ENCODE assay signal across 13 cellular contexts in genomic region chr11:130999992-131000770, GRCh38.
DNase-seq lines count a peak whose midpoint lies in the region; ATAC-seq and TF ChIP-seq lines count a peak whose summit lies in the region.
"Had no signal": no experiment of that assay in that cellular context is flagged by ENCODE, and none has a peak within 500 bp of the region (broad histone marks: within the 10 kb centered on the region; RNA-seq: fewer than 3 reads in every experiment).

No MANE protein-coding gene starts in this region.

- peaks cover 10% of the 10 kb centered on the region for H3K4me1 ChIP-seq in hepatocyte (ENCODE audit: insufficient read depth)
- H3K4me1 ChIP-seq: heart right ventricle had no signal

- ATAC-seq in HG03280 (IDR thresholded peaks at IDR 0.05; ENCODE audit: unreplicated experiment) = no peak
- no peak for ATAC-seq in HG02870 (IDR thresholded peaks at IDR 0.05; ENCODE audit: unreplicated experiment)
- ATAC-seq: activated CD4-positive, alpha-beta T cell treated with anti-CD3 and anti-CD28 coated beads for 36 hours; heart right ventricle had no signal

- H3K4me2 ChIP-seq in hepatocyte = peak overlapping the region; percentile 19
- H3K4me2 ChIP-seq: BLaER1 treated with 17β-estradiol and CSF1 and Interleukin-3, amounts not matched to agents 10 nM and 100 nM had no signal

- no peak overlapping the region for H3K4me3 ChIP-seq in AG04449 (ENCODE audit: low read depth, low read length)
- H3K4me3 ChIP-seq in hepatocyte = no peak overlapping the region
- H3K4me3 ChIP-seq: BLaER1 treated with 17β-estradiol and CSF1 and Interleukin-3, amounts not matched to agents 10 nM and 100 nM; heart right ventricle; upper lobe of left lung had no signal

- no peaks in the 10 kb centered on the region for H3K9me3 ChIP-seq in hepatocyte (ENCODE audit: low read depth)
- H3K9me3 ChIP-seq: BLaER1 treated with 17β-estradiol and CSF1 and Interleukin-3, amounts not matched to agents 10 nM and 100 nM; heart right ventricle; upper lobe of left lung had no signal

- no peaks in the 10 kb centered on the region for H3K9me2 ChIP-seq in hepatocyte (replicated peaks; ENCODE audit: insufficient read depth)

- no peaks in the 10 kb centered on the region for H3K27me3 ChIP-seq in hepatocyte
- H3K27me3 ChIP-seq: BLaER1 treated with 17β-estradiol and CSF1 and Interleukin-3, amounts not matched to agents 10 nM and 100 nM; heart right ventricle; upper lobe of left lung had no signal

- POLR2A ChIA-PET in AG04449 (lab: Yijun Ruan, JAX) = interaction anchor here (0.5 kb wide), 1 partner anchor 752 kb away, joined by 3 read pairs; no protein-coding TSS in a partner anchor

- CTCF ChIA-PET in AG04449 (lab: Yijun Ruan, JAX) = interaction anchor here (1.2 to 2.5 kb wide), 2 partner anchors 77 to 83 kb away, joined by 3 to 7 read pairs; partner anchors contain the start of gene SNX19

- TF ChIP-seq CTCF in AG04449 (IDR thresholded peaks at IDR 0.05; ENCODE audit: insufficient read depth, low read length, missing control alignments) = no peak
- TF ChIP-seq CTCF in hepatocyte (IDR thresholded peaks at IDR 0.05; ENCODE audit: poor library complexity) = no peak

- 36% methylated on average over 3 of the region's 3 CpGs for WGBS in hepatocyte (ENCODE audit: low lambda C conversion rate, missing lambda C conversion rate)

- peak overlapping the region; percentile 28 for H3K27ac ChIP-seq in hepatocyte
- H3K27ac ChIP-seq: BLaER1 treated with 17β-estradiol and CSF1 and Interleukin-3, amounts not matched to agents 10 nM and 100 nM; heart right ventricle had no signal

- DNase-seq in AG04449 (ENCODE audit: low read depth, low spot score) (peak; percentile 55), HS-27A (ENCODE audit: low read depth) (peak; percentile 38), amniotic epithelial cell (ENCODE audit: low read depth) (peak; percentile 74), hepatocyte (ENCODE audit: low spot score) (peak; percentile 56), NCI-H345 treated with DMSO at 0.1 percent for 48 hours (lab: John Stamatoyannopoulos, UW; ENCODE audit: unreplicated experiment) (no peak)
- DNase-seq in activated T-cell treated with anti-CD3 and anti-CD28 coated beads, Interleukin-2, amount 50 U/mL, for 1 hour = no peak
- DNase-seq: activated CD4-positive, alpha-beta T cell treated with anti-CD3 and anti-CD28 coated beads for 36 hours; heart right ventricle; NCI-H1436 treated with DMSO at 0.1 percent for 48 hours; upper lobe of left lung had no signal

- no peak overlapping the region for H2AFZ ChIP-seq in hepatocyte

- H3K79me2 ChIP-seq in hepatocyte = no peaks in the 10 kb centered on the region

- H4K20me1 ChIP-seq in hepatocyte (ENCODE audit: insufficient read depth, poor library complexity, severe bottlenecking) = no peaks in the 10 kb centered on the region
- H4K20me1 ChIP-seq: BLaER1 treated with 17β-estradiol and CSF1 and Interleukin-3, amounts not matched to agents 10 nM and 100 nM had no signal

- H3K36me3 ChIP-seq in hepatocyte (replicated peaks; ENCODE audit: insufficient read depth, low read depth) = no peaks in the 10 kb centered on the region
- H3K36me3 ChIP-seq: BLaER1 treated with 17β-estradiol and CSF1 and Interleukin-3, amounts not matched to agents 10 nM and 100 nM; heart right ventricle; upper lobe of left lung had no signal

Comparison
In these comparisons a context has a peak if more than half of its experiments do, and no peak if none do; other contexts are left out.
1. DNase-seq: peak in AG04449 (single experiment), HS-27A (single experiment), amniotic epithelial cell (single experiment) and hepatocyte (single experiment); none in activated T-cell treated with anti-CD3 and anti-CD28 coated beads, Interleukin-2, amount 50 U/mL, for 1 hour (single experiment) and NCI-H345 treated with DMSO at 0.1 percent for 48 hours (single experiment).